In genomic region chr11:125273519-125274000, GRCh38 we compare ENCODE assay signal across 25 cellular contexts.
"Had no signal": no experiment of that assay in that cellular context is flagged by ENCODE, and none has a peak within 500 bp of the region (broad histone marks: within the 10 kb centered on the region; RNA-seq: fewer than 3 reads in every experiment).

No MANE protein-coding gene starts in this region.

- ATAC-seq: activated CD8-positive, alpha-beta T cell treated with anti-CD3 and anti-CD28 coated beads, Interleukin-2, amount 10 ng/mL, durations not matched to agents 7 days and 5 days; SK-N-SH treated with all-trans-retinoic acid at 6 μM for 48 hours had no signal

- H3K36me3 Mint-ChIP-seq: activated naive CD4-positive, alpha-beta T cell treated with anti-CD3 and anti-CD28 coated beads, Interleukin-2, amount 50 U/mL, for 24 hours; brain; WTC11 had no signal

- H3K9me3 Mint-ChIP-seq: activated naive CD4-positive, alpha-beta T cell treated with anti-CD3 and anti-CD28 coated beads, Interleukin-2, amount 50 U/mL, for 24 hours; brain; central memory CD8-positive, alpha-beta T cell; WTC11 had no signal

- H3K27ac Mint-ChIP-seq: activated CD8-positive, alpha-beta T cell treated with anti-CD3 and anti-CD28 coated beads, Interleukin-2, amount 10 ng/mL, durations not matched to agents 7 days and 5 days; activated naive CD4-positive, alpha-beta T cell treated with anti-CD3 and anti-CD28 coated beads, Interleukin-2, amount 50 U/mL, for 24 hours; WTC11 had no signal

- DNase-seq: activated CD4-positive, alpha-beta T cell treated with anti-CD3 and anti-CD28 coated beads for 48 hours; activated CD4-positive, alpha-beta T cell treated with anti-CD3 and anti-CD28 coated beads, Interleukin-2, amount 50 U/mL, for 4 hours; activated CD4-positive, CD25-positive, alpha-beta regulatory T cell treated with anti-CD3 and anti-CD28 coated beads, Interleukin-2, amount 50 U/mL, for 72 hours; activated CD8-positive, alpha-beta memory T cell treated with anti-CD3 and anti-CD28 coated beads, Interleukin-2, amount 50 U/mL, for 48 hours; activated CD8-positive, alpha-beta T cell treated with anti-CD3 and anti-CD28 coated beads, Interleukin-2, amount 10 ng/mL, durations not matched to agents 7 days and 5 days; activated T-cell treated with anti-CD3 and anti-CD28 coated beads, Interleukin-2, amount 50 U/mL, for 1 hour; aorta; Kasumi-1; KBM-7; NCI-H1092 treated with DMSO at 0.1 percent for 48 hours; NCI-H1417 treated with DMSO at 0.1 percent for 48 hours; NCI-H1694; NCI-H2029 treated with DMSO at 0.1 percent for 48 hours; NCI-H510A; NCI-H82; Peyer's patch; Right ventricle myocardium superior; SW 1271 had no signal

- H3K4me1 ChIP-seq: Peyer's patch, SJSA1 had no signal

- H3K4me3 ChIP-seq: Peyer's patch, SJSA1 had no signal

- H3K4me1 Mint-ChIP-seq: activated naive CD4-positive, alpha-beta T cell treated with anti-CD3 and anti-CD28 coated beads, Interleukin-2, amount 50 U/mL, for 24 hours; central memory CD8-positive, alpha-beta T cell had no signal

- H3K27ac ChIP-seq: Peyer's patch, RWPE1, SJSA1 had no signal

- H3K27me3 ChIP-seq: Peyer's patch, SJSA1 had no signal

- H3K36me3 ChIP-seq: Peyer's patch, SJSA1 had no signal

- H3K4me3 Mint-ChIP-seq: activated CD8-positive, alpha-beta T cell treated with anti-CD3 and anti-CD28 coated beads, Interleukin-2, amount 10 ng/mL, durations not matched to agents 7 days and 5 days; activated naive CD4-positive, alpha-beta T cell treated with anti-CD3 and anti-CD28 coated beads, Interleukin-2, amount 50 U/mL, for 24 hours; brain; central memory CD8-positive, alpha-beta T cell; WTC11 had no signal

- H3K27me3 Mint-ChIP-seq: brain had no signal

- H3K9me3 ChIP-seq: Peyer's patch, SJSA1 had no signal
